In the genomic region with DNA sequence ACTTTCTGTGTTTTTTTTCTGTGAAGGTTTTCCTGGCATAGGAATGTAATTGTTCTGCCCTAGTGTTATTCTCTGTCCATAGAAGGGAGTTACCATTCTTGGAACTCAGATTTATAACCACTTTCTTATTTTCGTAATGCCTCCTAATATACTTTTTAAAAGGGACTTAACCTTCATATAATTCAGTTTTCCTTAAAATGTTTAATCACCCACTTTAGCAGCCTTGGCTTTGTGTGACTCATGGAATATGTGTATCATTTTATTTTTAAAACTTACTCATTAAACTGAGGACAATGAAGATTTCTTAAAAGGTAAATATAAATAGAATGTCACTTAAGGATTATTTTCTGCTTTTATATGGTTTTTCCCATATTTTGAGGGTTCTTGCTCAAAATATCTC, we compare ENCODE assay signal across 26 cellular contexts. TPM values are rescaled to one million over a fixed set of nuclear protein-coding genes. Genes with fewer than 3 reads are reported as not detected.
DNase-seq lines count a peak whose midpoint lies in the region; ATAC-seq and TF ChIP-seq lines count a peak whose summit lies in the region.
"Had no signal": no experiment of that assay in that cellular context is flagged by ENCODE, and none has a peak within 500 bp of the region (broad histone marks: within the 10 kb centered on the region; RNA-seq: fewer than 3 reads in every experiment).

No MANE protein-coding gene starts in this region.

- no peak overlapping the region for H3K9ac ChIP-seq in H9 (ENCODE audit: extremely low read depth, insufficient read length, low read length)

- H4K8ac ChIP-seq in H9 (replicated peaks; ENCODE audit: insufficient read length, low read depth, low read length), result no peak overlapping the region

- H3K14ac ChIP-seq in H9 (ENCODE audit: insufficient read depth, low read length), result no peak overlapping the region

- H3K4me1 ChIP-seq in H9 (ENCODE audit: insufficient read depth, low read length) (peaks cover 4% of the 10 kb centered on the region; the same call in 1 of the 2 replicates), SJSA1 (replicated peaks) (peaks cover 42% of the 10 kb centered on the region), thoracic aorta (ENCODE audit: control insufficient read depth in 1 of 2, low read depth in 2 of 2) (peaks cover 40 to 46% of the 10 kb centered on the region in 2 donors)

- TF ChIP-seq CTCF in H9 (conservative IDR thresholded peaks at IDR 0.05) (no peak), thoracic aorta (IDR thresholded peaks at IDR 0.05) (no peak), GM10266 (IDR thresholded peaks at IDR 0.05; ENCODE audit: control insufficient read depth, insufficient read depth, low read depth, missing control alignments) (no peak)

- H2BK120ac ChIP-seq in H9 (ENCODE audit: low read depth, low read length, poor library complexity, severe bottlenecking), result no peak overlapping the region

- H3K4me3 ChIP-seq in SJSA1 (no peak overlapping the region), thoracic aorta (no peak overlapping the region)
- H3K4me3 ChIP-seq: left lung, ovary, upper lobe of right lung had no signal

- H3T11ph ChIP-seq in H9 (ENCODE audit: low read length), result no peak overlapping the region

- no peak overlapping the region for H2BK20ac ChIP-seq in H9 (ENCODE audit: low read depth, low read length, poor library complexity, severe bottlenecking)

- H2BK15ac ChIP-seq in H9 (ENCODE audit: low read depth, low read length), result no peak overlapping the region

- H2BK12ac ChIP-seq in H9 (ENCODE audit: insufficient read length, low read depth, low read length), result no peak overlapping the region

- peaks cover 11% of the 10 kb centered on the region; the same call in 1 of the 2 replicates for H3K79me2 ChIP-seq in H9 (ENCODE audit: insufficient read depth, low read length)

- H3K9me3 Mint-ChIP-seq in H9, result no peaks in the 10 kb centered on the region; a peak in 1 of 5 replicates
- H3K9me3 Mint-ChIP-seq: activated CD8-positive, alpha-beta T cell treated with anti-CD3 and anti-CD28 coated beads for 36 hours; central memory CD8-positive, alpha-beta T cell; IgD-negative memory B cell; naive thymus-derived CD4-positive, alpha-beta T cell had no signal

- no peak overlapping the region for H2AFZ ChIP-seq in H9 (ENCODE audit: low read length)

- H3K79me1 ChIP-seq in H9 (ENCODE audit: insufficient read depth, low read depth, low read length, poor library complexity, severe bottlenecking), result peaks cover 3% of the 10 kb centered on the region

- no peak overlapping the region for H3K4me2 ChIP-seq in H9 (ENCODE audit: insufficient read depth, insufficient read length, low read length)

- no peak for DNase-seq in H9
- DNase-seq in SJSA1 (ENCODE audit: low read depth in 1 of 2, low spot score in 2 of 2), result no peak
- peak; percentile 29 for DNase-seq in fibroblast of peridontal ligament (ENCODE audit: extremely low read depth)
- no peak for DNase-seq in thoracic aorta (ENCODE audit: low spot score)
- DNase-seq in GM10266 (ENCODE audit: extremely low spot score), result no peak
- DNase-seq in SKM-1 (lab: John Stamatoyannopoulos, UW; ENCODE audit: unreplicated experiment), result no peak
- DNase-seq: activated CD4-positive, alpha-beta T cell treated with anti-CD3 and anti-CD28 coated beads for 1 hour; activated CD8-positive, alpha-beta T cell treated with anti-CD3 and anti-CD28 coated beads for 36 hours; DND-41; left lung; naive thymus-derived CD4-positive, alpha-beta T cell; NCI-H1105 treated with DMSO at 0.1 percent for 48 hours; NCI-H2029; NCI-H2227 treated with DMSO at 0.1 percent for 48 hours; ovary; retina; small intestine; stimulated activated CD4-positive, alpha-beta T cell treated with anti-CD3 and anti-CD28 coated beads, Interleukin-2, amount 100 ng/mL, for 24 hours; T-helper 17 cell; upper lobe of right lung had no signal

- peak overlapping the region in 2 of 3 experiments; percentile 26 to 48; a peak in 2 of 7 replicates for H3K27ac Mint-ChIP-seq in H9
- H3K27ac Mint-ChIP-seq: activated CD8-positive, alpha-beta T cell treated with anti-CD3 and anti-CD28 coated beads for 36 hours; activated naive CD8-positive, alpha-beta T cell; naive thymus-derived CD4-positive, alpha-beta T cell; T-helper 17 cell had no signal

- H4K20me1 ChIP-seq in H9 (ENCODE audit: control insufficient read depth, insufficient read depth, insufficient read length), result no peaks in the 10 kb centered on the region

- H3K56ac ChIP-seq in H9 (ENCODE audit: insufficient read length, low read depth, low read length), result no peak overlapping the region

- H3K9me3 ChIP-seq in H9 (ENCODE audit: control insufficient read depth, low read depth, low read length) (no peaks in the 10 kb centered on the region), SJSA1 (replicated peaks) (no peaks in the 10 kb centered on the region), thoracic aorta (no peaks in the 10 kb centered on the region)
- H3K9me3 ChIP-seq: left lung, ovary, upper lobe of right lung had no signal

- no peak overlapping the region for H3K4ac ChIP-seq in H9 (ENCODE audit: low read depth, low read length)

- peaks cover 58 to 62% of the 10 kb centered on the region in 2 experiments for H3K4me1 Mint-ChIP-seq in H9
- H3K4me1 Mint-ChIP-seq: CD14-positive monocyte; central memory CD8-positive, alpha-beta T cell; naive thymus-derived CD4-positive, alpha-beta T cell; T-helper 17 cell had no signal

- H3K36me3 Mint-ChIP-seq in H9 (ENCODE audit: insufficient read depth in 1 of 3, low read depth in 3 of 3), result peaks cover 11 to 23% (median 17%) of the 10 kb centered on the region in 3 experiments; a peak in 6 of 7 replicates
- H3K36me3 Mint-ChIP-seq: activated naive CD8-positive, alpha-beta T cell; CD14-positive monocyte; IgD-negative memory B cell; naive thymus-derived CD4-positive, alpha-beta T cell had no signal

- no peak overlapping the region for H4K5ac ChIP-seq in H9 (ENCODE audit: insufficient read length, low read depth, low read length)

- no peaks in the 10 kb centered on the region for H3K27me3 ChIP-seq in H9 (ENCODE audit: insufficient read depth, low read length)
- no peaks in the 10 kb centered on the region for H3K27me3 ChIP-seq in SJSA1 (replicated peaks)
- no peaks in the 10 kb centered on the region for H3K27me3 ChIP-seq in thoracic aorta (replicated peaks; ENCODE audit: insufficient read depth)
- H3K27me3 ChIP-seq: left lung, ovary, upper lobe of right lung had no signal

- no peak for ATAC-seq in thoracic aorta (ENCODE audit: insufficient number of reproducible peaks, low FRiP score, low read depth)
- no peak for ATAC-seq in HG02571 (IDR thresholded peaks at IDR 0.05; ENCODE audit: unreplicated experiment)
- ATAC-seq in GM18511 (IDR thresholded peaks at IDR 0.05; ENCODE audit: unreplicated experiment), result no peak
- ATAC-seq: activated CD8-positive, alpha-beta T cell treated with anti-CD3 and anti-CD28 coated beads for 36 hours; left lung; naive thymus-derived CD4-positive, alpha-beta T cell; T-helper 17 cell; upper lobe of right lung had no signal

- no peak overlapping the region for H3K4me3 Mint-ChIP-seq in H9
- H3K4me3 Mint-ChIP-seq: activated CD8-positive, alpha-beta T cell treated with anti-CD3 and anti-CD28 coated beads for 36 hours; activated naive CD8-positive, alpha-beta T cell; CD14-positive monocyte; central memory CD8-positive, alpha-beta T cell; IgD-negative memory B cell; naive thymus-derived CD4-positive, alpha-beta T cell; T-helper 17 cell had no signal

- no peak overlapping the region for H3K18ac ChIP-seq in H9 (ENCODE audit: insufficient read length, low read depth, low read length)

- H3K23me2 ChIP-seq in H9 (ENCODE audit: insufficient read length, low read depth, low read length, poor library complexity, severe bottlenecking), result no peaks in the 10 kb centered on the region

- H2AK5ac ChIP-seq in H9 (ENCODE audit: insufficient read length, low read length), result no peak overlapping the region

- no peaks in the 10 kb centered on the region for H3K27me3 Mint-ChIP-seq in H9 (ENCODE audit: low read depth)
- H3K27me3 Mint-ChIP-seq: activated naive CD8-positive, alpha-beta T cell had no signal

- H2BK5ac ChIP-seq in H9 (ENCODE audit: insufficient read length, low read length), result no peak overlapping the region

- H3K36me3 ChIP-seq in SJSA1 (no peaks in the 10 kb centered on the region), thoracic aorta (no peaks in the 10 kb centered on the region)
- H3K36me3 ChIP-seq: left lung, ovary, upper lobe of right lung had no signal

- H3K23ac ChIP-seq in H9 (ENCODE audit: insufficient read length, low read depth, low read length), result no peak overlapping the region

- no peak overlapping the region for H4K91ac ChIP-seq in H9 (ENCODE audit: insufficient read length, low read depth, low read length)

- H3K27ac ChIP-seq in H9 (ENCODE audit: insufficient read length, low read depth, low read length), result no peak overlapping the region
- peak overlapping the region; percentile 21; the same call in 1 of the 2 replicates for H3K27ac ChIP-seq in SJSA1
- peak overlapping the region; percentile 12 to 56 for H3K27ac ChIP-seq in thoracic aorta
- H3K27ac ChIP-seq: left lung, ovary, upper lobe of right lung had no signal

- no CpG with 5 or more reads among the region's 1 CpG for WGBS in H9 (ENCODE audit: extremely low coverage, insufficient read length, low lambda C conversion rate)

RNA-seq across cellular contexts. Expression of a gene that starts 50.0 kb away (rescaled TPM):
- total RNA-seq in H9 (2021) (118 and 127 TPM in 2 replicates), thoracic aorta (10 to 100 TPM; 70.7 to 80.1 TPM)
- total RNA-seq in SJSA1 (2014; rRNA removed; shearing (Covaris generic)), result 21.5 and 30.6 TPM in 2 replicates
